21 cellular contexts compared by ENCODE assay signal in genomic region chr15:92629276-92629974, GRCh38. TPM values are rescaled to one million over a fixed set of nuclear protein-coding genes. Genes with fewer than 3 reads are reported as not detected.
A peak's percentile ranks its signal among the peaks of the same experiment; 100 is the strongest.
DNase-seq lines count a peak whose midpoint lies in the region; ATAC-seq and TF ChIP-seq lines count a peak whose summit lies in the region.
"Had no signal": no experiment of that assay in that cellular context is flagged by ENCODE, and none has a peak within 500 bp of the region (broad histone marks: within the 10 kb centered on the region; RNA-seq: fewer than 3 reads in every experiment).

No MANE protein-coding gene starts in this region.

- CTCF ChIA-PET in activated CD4-positive, alpha-beta T cell treated with anti-CD3 and anti-CD28 coated beads for 36 hours (lab: Charles Lee): interaction anchor here (0.7 to 1.7 kb wide), 4 partner anchors 25 to 1790 kb away, joined by 3 to 5 read pairs (median 4); no protein-coding TSS in a partner anchor
- CTCF ChIA-PET in OCI-LY7 (lab: Charles Lee; ENCODE audit: unreplicated experiment): no interaction called here

- no peak overlapping the region for H3K4me2 ChIP-seq in OCI-LY7 (ENCODE audit: low read length)

- BruUV-seq in OCI-LY7 (replicated peaks; lab: Mats Ljungman, UMichigan): no TSS peak

- H3K4me3 ChIP-seq in epithelial cell of esophagus (ENCODE audit: low read length) (no peak overlapping the region), OCI-LY7 (ENCODE audit: low read depth, low read length, poor library complexity, severe bottlenecking) (no peak overlapping the region)
- H3K4me3 ChIP-seq: cardiac muscle cell, heart right ventricle had no signal

- H3K27me3 Mint-ChIP-seq in activated CD4-positive, alpha-beta T cell treated with anti-CD3 and anti-CD28 coated beads for 36 hours: peaks cover 5% of the 10 kb centered on the region
- H3K27me3 Mint-ChIP-seq: dendritic cell treated with granulocyte-macrophage colony-stimulating factor and Interleukin-4, amounts not matched to agents 40 ng/mL and 50 ng/mL, for 4 days; stimulated activated memory B cell treated with anti-CD40 and anti-IgM and Interleukin-4, amounts not matched to agents 10 μg/mL and 1 μg/mL and 100 μg/mL, for 72 hours had no signal

- peaks cover 27% of the 10 kb centered on the region for H3K4me1 Mint-ChIP-seq in activated CD4-positive, alpha-beta T cell treated with anti-CD3 and anti-CD28 coated beads for 36 hours
- H3K4me1 Mint-ChIP-seq: activated B cell treated with CpG ODN at 0.5 μM for 24 hours; CD8-positive, alpha-beta memory T cell; naive thymus-derived CD8-positive, alpha-beta T cell; stimulated activated memory B cell treated with anti-CD40 and anti-IgM and Interleukin-4, amounts not matched to agents 10 μg/mL and 1 μg/mL and 100 μg/mL, for 72 hours had no signal

- no peak for TF ChIP-seq CTCF in epithelial cell of esophagus (IDR thresholded peaks at IDR 0.05; ENCODE audit: insufficient read depth, low read depth, low read length, missing control alignments)
- TF ChIP-seq CTCF in OCI-LY7 (conservative IDR thresholded peaks at IDR 0.05; ENCODE audit: low read length): no peak

- POLR2A ChIA-PET in activated CD4-positive, alpha-beta T cell treated with anti-CD3 and anti-CD28 coated beads for 36 hours (lab: Charles Lee): interaction anchor here (0.9 kb wide), 1 partner anchor 10 kb away, joined by 3 read pairs; no protein-coding TSS in a partner anchor
- POLR2A ChIA-PET in OCI-LY7 (lab: Charles Lee): interaction anchor here (0.5 kb wide), 1 partner anchor 98 kb away, joined by 3 read pairs; no protein-coding TSS in a partner anchor

- ATAC-seq in activated CD4-positive, alpha-beta T cell treated with anti-CD3 and anti-CD28 coated beads for 36 hours: peak; percentile 34
- ATAC-seq: HCT116; heart right ventricle; naive thymus-derived CD8-positive, alpha-beta T cell; stimulated activated memory B cell treated with anti-CD40 and anti-IgM and Interleukin-4, amounts not matched to agents 10 μg/mL and 1 μg/mL and 100 μg/mL, for 72 hours had no signal

- H2AFZ ChIP-seq in OCI-LY7 (ENCODE audit: low read length): no peak overlapping the region

- no peak overlapping the region for H3K4me3 Mint-ChIP-seq in activated CD4-positive, alpha-beta T cell treated with anti-CD3 and anti-CD28 coated beads for 36 hours
- H3K4me3 Mint-ChIP-seq: activated B cell treated with CpG ODN at 0.5 μM for 24 hours; CD8-positive, alpha-beta memory T cell; dendritic cell treated with granulocyte-macrophage colony-stimulating factor and Interleukin-4, amounts not matched to agents 40 ng/mL and 50 ng/mL, for 4 days; naive thymus-derived CD8-positive, alpha-beta T cell; stimulated activated memory B cell treated with anti-CD40 and anti-IgM and Interleukin-4, amounts not matched to agents 10 μg/mL and 1 μg/mL and 100 μg/mL, for 72 hours had no signal

- H3K36me3 ChIP-seq in OCI-LY7 (ENCODE audit: insufficient read depth, low read length): no peaks in the 10 kb centered on the region

- peak; percentile 63 for DNase-seq in activated CD4-positive, alpha-beta T cell treated with anti-CD3 and anti-CD28 coated beads for 36 hours
- no peak for DNase-seq in activated CD4-positive, alpha-beta T cell treated with anti-CD3 and anti-CD28 coated beads, Interleukin-2, amount 50 U/mL, for 1 hour
- DNase-seq in stimulated activated CD4-positive, alpha-beta T cell treated with anti-CD3 and anti-CD28 coated beads, Interleukin-15, amount 100 ng/mL, for 24 hours: peak; percentile 46
- DNase-seq in stimulated activated CD4-positive, alpha-beta T cell treated with anti-CD3 and anti-CD28 coated beads, Interleukin-4, amount 100 ng/mL, for 1 hour: no peak
- DNase-seq in epithelial cell of esophagus (ENCODE audit: low read depth) (peak; percentile 9), substantia nigra (lab: John Stamatoyannopoulos, UW) (no peak), NOMO-1 treated with dmso at 0.1 percent for 144 hours (lab: John Stamatoyannopoulos, UW; ENCODE audit: unreplicated experiment) (no peak), OCI-LY7 (ENCODE audit: low spot score) (no peak)
- DNase-seq: activated B cell treated with CpG ODN at 0.5 μM for 24 hours; CD8-positive, alpha-beta memory T cell; DMS53; GDM1; heart right ventricle; naive thymus-derived CD8-positive, alpha-beta T cell; NCI-H1694; NCI-H526 had no signal

- no peaks in the 10 kb centered on the region for H3K4me1 ChIP-seq in OCI-LY7 (ENCODE audit: insufficient read depth, low read length, poor library complexity, severe bottlenecking)

- H4K20me1 ChIP-seq in OCI-LY7 (ENCODE audit: insufficient read depth, low read length): no peaks in the 10 kb centered on the region

- no peaks in the 10 kb centered on the region for H3K9me3 Mint-ChIP-seq in activated CD4-positive, alpha-beta T cell treated with anti-CD3 and anti-CD28 coated beads for 36 hours (ENCODE audit: low read depth)
- H3K9me3 Mint-ChIP-seq: activated B cell treated with CpG ODN at 0.5 μM for 24 hours; dendritic cell treated with granulocyte-macrophage colony-stimulating factor and Interleukin-4, amounts not matched to agents 40 ng/mL and 50 ng/mL, for 4 days; naive thymus-derived CD8-positive, alpha-beta T cell; stimulated activated memory B cell treated with anti-CD40 and anti-IgM and Interleukin-4, amounts not matched to agents 10 μg/mL and 1 μg/mL and 100 μg/mL, for 72 hours had no signal

- no peaks in the 10 kb centered on the region for H3K9me3 ChIP-seq in OCI-LY7 (ENCODE audit: low read length)
- H3K9me3 ChIP-seq: heart right ventricle had no signal

- intact Hi-C loops in activated CD4-positive, alpha-beta T cell treated with anti-CD3 and anti-CD28 coated beads for 36 hours (cut with DNase I, micrococcal nuclease): loop anchor here (5.0 to 10.0 kb wide), 7 partner anchors 88 to 1678 kb away; no protein-coding TSS in a partner anchor
- intact Hi-C loops in OCI-LY7 (cut with micrococcal nuclease; ENCODE audit: unreplicated experiment): no loop called here

- H3K27ac ChIP-seq in substantia nigra (ENCODE audit: low read depth, low read length, poor library complexity, severe bottlenecking): peak overlapping the region; percentile 35
- H3K27ac ChIP-seq in OCI-LY7 (ENCODE audit: low read depth, low read length, poor library complexity, severe bottlenecking): no peak overlapping the region
- H3K27ac ChIP-seq: 22Rv1, cardiac muscle cell, heart right ventricle had no signal

- no peak overlapping the region for H3K27ac Mint-ChIP-seq in activated CD4-positive, alpha-beta T cell treated with anti-CD3 and anti-CD28 coated beads for 36 hours
- H3K27ac Mint-ChIP-seq: activated B cell treated with CpG ODN at 0.5 μM for 24 hours; CD8-positive, alpha-beta memory T cell; dendritic cell treated with granulocyte-macrophage colony-stimulating factor and Interleukin-4, amounts not matched to agents 40 ng/mL and 50 ng/mL, for 4 days; naive thymus-derived CD8-positive, alpha-beta T cell; stimulated activated memory B cell treated with anti-CD40 and anti-IgM and Interleukin-4, amounts not matched to agents 10 μg/mL and 1 μg/mL and 100 μg/mL, for 72 hours had no signal

- no peaks in the 10 kb centered on the region for H3K79me2 ChIP-seq in OCI-LY7 (ENCODE audit: insufficient read depth, low read depth, low read length)

- H3K9me2 ChIP-seq in OCI-LY7 (ENCODE audit: insufficient read depth, low read length): no peaks in the 10 kb centered on the region

- H3K36me3 Mint-ChIP-seq in activated CD4-positive, alpha-beta T cell treated with anti-CD3 and anti-CD28 coated beads for 36 hours (ENCODE audit: low read depth): peaks cover 5% of the 10 kb centered on the region
- H3K36me3 Mint-ChIP-seq: CD8-positive, alpha-beta memory T cell; stimulated activated memory B cell treated with anti-CD40 and anti-IgM and Interleukin-4, amounts not matched to agents 10 μg/mL and 1 μg/mL and 100 μg/mL, for 72 hours had no signal

RNA-seq across cellular contexts. Expression of gene FAM174B, which starts 26.1 kb away (rescaled TPM):
- total RNA-seq in activated CD4-positive, alpha-beta T cell treated with anti-CD3 and anti-CD28 coated beads for 36 hours: 1 to 10 TPM; 4.0 to 4.9 TPM
- 1.3 and 2.5 TPM in 2 replicates for total RNA-seq in OCI-LY7 (2014; rRNA removed; shearing (Covaris generic))
- 18.3 and 24.4 TPM in 2 replicates for total RNA-seq in OCI-LY7 (2022)

Comparison
In these comparisons a context has a peak if more than half of its experiments do, and no peak if none do; other contexts are left out.
1. DNase-seq: peak in activated CD4-positive, alpha-beta T cell treated with anti-CD3 and anti-CD28 coated beads for 36 hours (single experiment), stimulated activated CD4-positive, alpha-beta T cell treated with anti-CD3 and anti-CD28 coated beads, Interleukin-15, amount 100 ng/mL, for 24 hours (single experiment) and epithelial cell of esophagus (single experiment); none in activated CD4-positive, alpha-beta T cell treated with anti-CD3 and anti-CD28 coated beads, Interleukin-2, amount 50 U/mL, for 1 hour (single experiment), stimulated activated CD4-positive, alpha-beta T cell treated with anti-CD3 and anti-CD28 coated beads, Interleukin-4, amount 100 ng/mL, for 1 hour (single experiment), substantia nigra (0 of 49), NOMO-1 treated with dmso at 0.1 percent for 144 hours (single experiment) and OCI-LY7 (single experiment).